ENCODE assay signal across 28 cellular contexts in the genomic region with DNA sequence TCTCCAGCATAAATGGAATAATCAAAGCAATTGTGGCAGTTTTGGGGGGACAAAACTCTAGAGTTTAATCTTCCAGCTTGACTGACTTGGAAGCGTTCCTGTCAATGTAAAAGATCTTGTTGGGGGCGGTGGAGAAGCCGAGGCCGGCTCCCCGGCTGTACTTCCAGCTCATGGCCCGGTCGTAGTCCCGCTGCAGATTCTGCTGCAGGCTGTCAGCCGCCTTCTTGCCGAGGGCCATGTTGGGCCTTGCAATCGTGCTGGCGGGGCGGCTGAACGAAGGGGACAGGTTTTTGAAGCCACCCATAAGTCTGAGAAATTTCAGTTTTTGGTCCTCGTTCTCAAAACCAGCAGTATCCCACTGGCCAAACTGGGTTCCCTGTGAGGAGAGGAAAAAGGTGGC.
"Had no signal": no experiment of that assay in that cellular context is flagged by ENCODE, and none has a peak within 500 bp of the region (broad histone marks: within the 10 kb centered on the region; RNA-seq: fewer than 3 reads in every experiment).

No MANE protein-coding gene starts in this region.

- ATAC-seq: activated CD4-positive, alpha-beta T cell treated with anti-CD3 and anti-CD28 coated beads for 36 hours; activated CD8-positive, alpha-beta T cell treated with anti-CD3 and anti-CD28 coated beads for 36 hours had no signal

- H3K27ac ChIP-seq: adrenal gland, KMS-11, SJCRH30, VCaP had no signal

- H3K4me1 ChIP-seq: breast epithelium, SJCRH30 had no signal

- DNase-seq: activated CD4-positive, alpha-beta T cell treated with anti-CD3 and anti-CD28 coated beads for 36 hours; activated CD4-positive, alpha-beta T cell treated with anti-CD3 and anti-CD28 coated beads, Interleukin-2, amount 50 U/mL, for 1 hour; activated CD4-positive, CD25-positive, alpha-beta regulatory T cell; activated CD8-positive, alpha-beta memory T cell treated with anti-CD3 and anti-CD28 coated beads, Interleukin-2, amount 50 U/mL, for 4 hours; activated CD8-positive, alpha-beta T cell treated with anti-CD3 and anti-CD28 coated beads for 36 hours; activated naive CD4-positive, alpha-beta T cell treated with anti-CD3 and anti-CD28 coated beads, Interleukin-2, amount 50 U/mL, for 16 hours; activated naive CD8-positive, alpha-beta T cell treated with anti-CD3 and anti-CD28 coated beads, Interleukin-2, amount 10 ng/mL, durations not matched to agents 7 days and 5 days; activated T-cell treated with anti-CD3 and anti-CD28 coated beads, Interleukin-2, amount 50 U/mL, for 72 hours; adrenal gland; NCI-H1092 treated with DMSO at 0.1 percent for 48 hours; NCI-H1417 treated with DMSO at 0.1 percent for 48 hours; NCI-H1694; NCI-H2029; NCI-H2107; NCI-H2171 treated with DMSO at 0.1 percent for 48 hours; NCI-H226; NCI-H510A; NCI-H526 treated with DMSO at 0.1 percent for 48 hours; Right ventricle myocardium superior; RPMI8226; SJCRH30; SK-N-SH; T-helper 1 cell had no signal

- H3K36me3 ChIP-seq: breast epithelium had no signal

- H3K9me3 ChIP-seq: adrenal gland, breast epithelium, SJCRH30, SK-N-SH had no signal

- H3K4me3 ChIP-seq: adrenal gland, breast epithelium, SJCRH30 had no signal

- H3K27ac Mint-ChIP-seq: activated CD4-positive, alpha-beta T cell treated with anti-CD3 and anti-CD28 coated beads for 36 hours; activated CD8-positive, alpha-beta T cell treated with anti-CD3 and anti-CD28 coated beads for 36 hours; activated naive CD8-positive, alpha-beta T cell treated with anti-CD3 and anti-CD28 coated beads, Interleukin-2, amount 10 ng/mL, durations not matched to agents 7 days and 5 days; activated T-cell treated with anti-CD3 and anti-CD28 coated beads, Interleukin-2, amount 50 U/mL, for 72 hours; activated T-helper 2 cell treated with anti-CD3 and anti-CD28 coated beads, Interferon-gamma antibody, Interleukin-2, Interleukin-4, amounts not matched to agents 10 μg/mL and 5 μg/mL and 100 μg/mL, durations not matched to agents 14 hours and 24 hours and 36 hours had no signal

- H3K4me3 Mint-ChIP-seq: activated CD4-positive, alpha-beta T cell treated with anti-CD3 and anti-CD28 coated beads for 36 hours; activated CD8-positive, alpha-beta T cell treated with anti-CD3 and anti-CD28 coated beads for 36 hours; activated naive CD8-positive, alpha-beta T cell treated with anti-CD3 and anti-CD28 coated beads, Interleukin-2, amount 10 ng/mL, durations not matched to agents 7 days and 5 days; activated T-cell treated with anti-CD3 and anti-CD28 coated beads, Interleukin-2, amount 50 U/mL, for 72 hours; central memory CD8-positive, alpha-beta T cell had no signal

- H3K27me3 Mint-ChIP-seq: activated CD4-positive, alpha-beta T cell treated with anti-CD3 and anti-CD28 coated beads for 36 hours; activated CD8-positive, alpha-beta T cell treated with anti-CD3 and anti-CD28 coated beads for 36 hours; activated naive CD8-positive, alpha-beta T cell treated with anti-CD3 and anti-CD28 coated beads, Interleukin-2, amount 10 ng/mL, durations not matched to agents 7 days and 5 days; central memory CD8-positive, alpha-beta T cell had no signal

- H3K27me3 ChIP-seq: adrenal gland, breast epithelium, SJCRH30 had no signal

- H3K9ac ChIP-seq: KMS-11, SK-N-SH had no signal

- H3K9me3 Mint-ChIP-seq: activated CD8-positive, alpha-beta T cell treated with anti-CD3 and anti-CD28 coated beads for 36 hours; activated naive CD8-positive, alpha-beta T cell treated with anti-CD3 and anti-CD28 coated beads, Interleukin-2, amount 10 ng/mL, durations not matched to agents 7 days and 5 days; activated T-cell treated with anti-CD3 and anti-CD28 coated beads, Interleukin-2, amount 50 U/mL, for 72 hours; activated T-helper 2 cell treated with anti-CD3 and anti-CD28 coated beads, Interferon-gamma antibody, Interleukin-2, Interleukin-4, amounts not matched to agents 10 μg/mL and 5 μg/mL and 100 μg/mL, durations not matched to agents 14 hours and 24 hours and 36 hours; central memory CD8-positive, alpha-beta T cell had no signal

- H3K4me1 Mint-ChIP-seq: activated naive CD8-positive, alpha-beta T cell treated with anti-CD3 and anti-CD28 coated beads, Interleukin-2, amount 10 ng/mL, durations not matched to agents 7 days and 5 days had no signal
